ENCODE assay signal across 16 cellular contexts in the genomic region with DNA sequence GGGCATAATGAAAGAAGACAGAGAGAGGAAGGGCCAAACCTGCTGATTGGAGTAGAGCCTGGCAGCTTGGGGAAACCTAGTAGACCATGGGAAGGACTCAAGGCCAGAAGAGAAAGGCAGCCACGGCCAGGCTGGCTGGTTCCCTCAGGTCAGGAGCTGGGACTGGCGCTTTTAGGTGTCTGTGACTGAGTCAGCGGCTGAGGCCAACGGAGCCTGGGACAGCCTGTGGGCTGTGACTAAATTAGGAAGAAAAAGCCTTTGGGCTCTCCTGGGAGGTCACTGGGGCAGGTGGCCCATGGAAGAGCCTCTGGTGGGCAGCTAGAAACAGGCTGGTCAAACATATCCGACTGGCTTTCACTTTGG.
DNase-seq lines count a peak whose midpoint lies in the region; ATAC-seq and TF ChIP-seq lines count a peak whose summit lies in the region.
"Had no signal": no experiment of that assay in that cellular context is flagged by ENCODE, and none has a peak within 500 bp of the region (broad histone marks: within the 10 kb centered on the region; RNA-seq: fewer than 3 reads in every experiment).

No MANE protein-coding gene starts in this region.

- POLR2A ChIA-PET in activated CD8-positive, alpha-beta T cell treated with anti-CD3 and anti-CD28 coated beads, Interleukin-2, amount 10 ng/mL, durations not matched to agents 7 days and 5 days (lab: Charles Lee), result no interaction called here

- H3K4me3 ChIP-seq in gastrocnemius medialis, result peak overlapping the region in 1 of 4 donors; percentile 13
- H3K4me3 ChIP-seq in upper lobe of right lung, result no peak overlapping the region
- H3K4me3 ChIP-seq: GM12878, GM23248, SK-N-MC had no signal

- H3K36me3 ChIP-seq in gastrocnemius medialis (no peaks in the 10 kb centered on the region), upper lobe of right lung (no peaks in the 10 kb centered on the region)

- H3K27ac ChIP-seq in gastrocnemius medialis (peak overlapping the region; percentile 82 to 88 (median 85)), upper lobe of right lung (no peak overlapping the region)
- H3K27ac ChIP-seq: GM23248, SK-N-MC had no signal

- no peaks in the 10 kb centered on the region for H3K9me3 ChIP-seq in gastrocnemius medialis
- no peaks in the 10 kb centered on the region for H3K9me3 ChIP-seq in upper lobe of right lung

- no peak overlapping the region for H3K27ac Mint-ChIP-seq in activated CD8-positive, alpha-beta T cell treated with anti-CD3 and anti-CD28 coated beads, Interleukin-2, amount 10 ng/mL, durations not matched to agents 7 days and 5 days
- no peak overlapping the region for H3K27ac Mint-ChIP-seq in activated naive CD4-positive, alpha-beta T cell treated with anti-CD3 and anti-CD28 coated beads, Interleukin-2, amount 50 U/mL, for 72 hours

- H3K27me3 ChIP-seq in gastrocnemius medialis (no peaks in the 10 kb centered on the region), upper lobe of right lung (peaks cover 28% of the 10 kb centered on the region)

- CTCF ChIA-PET in activated CD8-positive, alpha-beta T cell treated with anti-CD3 and anti-CD28 coated beads, Interleukin-2, amount 10 ng/mL, durations not matched to agents 7 days and 5 days (lab: Charles Lee), result no interaction called here

- H3K36me3 Mint-ChIP-seq in activated CD8-positive, alpha-beta T cell treated with anti-CD3 and anti-CD28 coated beads, Interleukin-2, amount 10 ng/mL, durations not matched to agents 7 days and 5 days (ENCODE audit: low read depth), result no peaks in the 10 kb centered on the region
- H3K36me3 Mint-ChIP-seq in activated naive CD4-positive, alpha-beta T cell treated with anti-CD3 and anti-CD28 coated beads, Interleukin-2, amount 50 U/mL, for 72 hours, result no peaks in the 10 kb centered on the region

- no peaks in the 10 kb centered on the region for H3K9me3 Mint-ChIP-seq in activated CD8-positive, alpha-beta T cell treated with anti-CD3 and anti-CD28 coated beads, Interleukin-2, amount 10 ng/mL, durations not matched to agents 7 days and 5 days (ENCODE audit: insufficient read depth)
- no peaks in the 10 kb centered on the region for H3K9me3 Mint-ChIP-seq in activated naive CD4-positive, alpha-beta T cell treated with anti-CD3 and anti-CD28 coated beads, Interleukin-2, amount 50 U/mL, for 72 hours

- peaks cover 3% of the 10 kb centered on the region for H3K4me1 Mint-ChIP-seq in activated CD8-positive, alpha-beta T cell treated with anti-CD3 and anti-CD28 coated beads, Interleukin-2, amount 10 ng/mL, durations not matched to agents 7 days and 5 days (ENCODE audit: low read depth)

- ATAC-seq in Right ventricle myocardium superior (ENCODE audit: poor library complexity) (peak; percentile 48), gastrocnemius medialis (peak; percentile 32 to 49), HG03442 (IDR thresholded peaks at IDR 0.05; ENCODE audit: unreplicated experiment) (no peak), upper lobe of right lung (no peak)
- no peak for ATAC-seq in activated CD8-positive, alpha-beta T cell treated with anti-CD3 and anti-CD28 coated beads, Interleukin-2, amount 10 ng/mL, durations not matched to agents 7 days and 5 days
- ATAC-seq in activated naive CD4-positive, alpha-beta T cell treated with anti-CD3 and anti-CD28 coated beads, Interleukin-2, amount 50 U/mL, for 72 hours, result no peak
- ATAC-seq: GM12878, Panc1 had no signal

- DNase-seq in M059J (ENCODE audit: low read depth), result peak; percentile 32
- DNase-seq in Right ventricle myocardium superior, result peak; percentile 73
- DNase-seq in islet precursor cell, result peak; percentile 79
- peak; percentile 46 to 68 for DNase-seq in gastrocnemius medialis
- DNase-seq in activated CD8-positive, alpha-beta T cell treated with anti-CD3 and anti-CD28 coated beads, Interleukin-2, amount 10 ng/mL, durations not matched to agents 7 days and 5 days, result no peak
- no peak for DNase-seq in upper lobe of right lung
- no peak for DNase-seq in activated naive CD4-positive, alpha-beta T cell treated with anti-CD3 and anti-CD28 coated beads, Interleukin-2, amount 50 U/mL, for 72 hours (ENCODE audit: low spot score in 2 of 2)
- DNase-seq: C1 segment of cervical spinal cord, DND-41, GDM1, GM23248, HCEC 1CT had no signal

- H3K4me1 ChIP-seq in gastrocnemius medialis (peaks cover 38 to 47% of the 10 kb centered on the region in 2 donors), upper lobe of right lung (no peaks in the 10 kb centered on the region)

- H3K27me3 Mint-ChIP-seq in activated CD8-positive, alpha-beta T cell treated with anti-CD3 and anti-CD28 coated beads, Interleukin-2, amount 10 ng/mL, durations not matched to agents 7 days and 5 days (ENCODE audit: low read depth), result no peaks in the 10 kb centered on the region

- intact Hi-C loops in Right ventricle myocardium superior (cut with DNase I), result no loop called here
- intact Hi-C loops in gastrocnemius medialis (cut with DNase I; ENCODE audit: low total_unique reads), result loop anchor here (1.0 kb wide), 1 partner anchor 16 kb away; no protein-coding TSS in a partner anchor
- intact Hi-C loops in upper lobe of right lung (cut with DNase I), result no loop called here

- no peak overlapping the region for H3K4me3 Mint-ChIP-seq in activated CD8-positive, alpha-beta T cell treated with anti-CD3 and anti-CD28 coated beads, Interleukin-2, amount 10 ng/mL, durations not matched to agents 7 days and 5 days

- peak in 1 of 2 donors; percentile 36 for TF ChIP-seq POLR2A in gastrocnemius medialis (IDR thresholded peaks at IDR 0.05)

- TF ChIP-seq CTCF in gastrocnemius medialis (IDR thresholded peaks at IDR 0.05 in 4 of 5, conservative IDR thresholded peaks at IDR 0.05 in 1 of 5) (no peak), upper lobe of right lung (IDR thresholded peaks at IDR 0.05) (no peak)

- in situ Hi-C loops in gastrocnemius medialis (cut with MboI; ENCODE audit: low sequenced_read_pairs in 4 of 4), result no loop called here

Comparison
In these comparisons a context has a peak if more than half of its experiments do, and no peak if none do; other contexts are left out.
1. DNase-seq: peak in M059J (single experiment), Right ventricle myocardium superior (single experiment), islet precursor cell (single experiment) and gastrocnemius medialis (2 of 2); none in activated CD8-positive, alpha-beta T cell treated with anti-CD3 and anti-CD28 coated beads, Interleukin-2, amount 10 ng/mL, durations not matched to agents 7 days and 5 days (single experiment), upper lobe of right lung (single experiment) and activated naive CD4-positive, alpha-beta T cell treated with anti-CD3 and anti-CD28 coated beads, Interleukin-2, amount 50 U/mL, for 72 hours (0 of 2).
2. ATAC-seq: peak in Right ventricle myocardium superior (single experiment) and gastrocnemius medialis (2 of 2); none in HG03442 (single experiment), activated CD8-positive, alpha-beta T cell treated with anti-CD3 and anti-CD28 coated beads, Interleukin-2, amount 10 ng/mL, durations not matched to agents 7 days and 5 days (single experiment), upper lobe of right lung (single experiment) and activated naive CD4-positive, alpha-beta T cell treated with anti-CD3 and anti-CD28 coated beads, Interleukin-2, amount 50 U/mL, for 72 hours (0 of 2).